20 cellular contexts compared by ENCODE assay signal in genomic region chr1:243719476-243719875, GRCh38.
DNase-seq lines count a peak whose midpoint lies in the region; ATAC-seq and TF ChIP-seq lines count a peak whose summit lies in the region.
"Had no signal": no experiment of that assay in that cellular context is flagged by ENCODE, and none has a peak within 500 bp of the region (broad histone marks: within the 10 kb centered on the region; RNA-seq: fewer than 3 reads in every experiment).

No MANE protein-coding gene starts in this region.

- H3K27me3 Mint-ChIP-seq in brain = no peaks in the 10 kb centered on the region
- H3K27me3 Mint-ChIP-seq: activated naive CD4-positive, alpha-beta T cell treated with anti-CD3 and anti-CD28 coated beads, Interleukin-2, amount 50 U/mL, for 24 hours had no signal

- no peak for TF ChIP-seq EP300 in tibial nerve (IDR thresholded peaks at IDR 0.05)

- H3K4me1 Mint-ChIP-seq in brain = peaks cover 71% of the 10 kb centered on the region

- ATAC-seq in HG03354 (IDR thresholded peaks at IDR 0.05; ENCODE audit: poor library complexity, severe bottlenecking, unreplicated experiment) = no peak
- ATAC-seq: activated T-cell treated with anti-CD3 and anti-CD28 coated beads, Interleukin-2, amount 50 U/mL, for 72 hours; heart right ventricle; K562; left lung had no signal

- H3K79me2 ChIP-seq in mesendoderm (ENCODE audit: control insufficient read depth, insufficient read depth, low read length) = no peaks in the 10 kb centered on the region

- no peak overlapping the region for H4K8ac ChIP-seq in mesendoderm (ENCODE audit: low read depth, low read length)

- H3K27ac Mint-ChIP-seq in brain = peak overlapping the region in 4 of 5 experiments; percentile 18 to 70 (median 46)
- H3K27ac Mint-ChIP-seq: activated naive CD4-positive, alpha-beta T cell treated with anti-CD3 and anti-CD28 coated beads, Interleukin-2, amount 50 U/mL, for 24 hours; activated T-cell treated with anti-CD3 and anti-CD28 coated beads, Interleukin-2, amount 50 U/mL, for 72 hours had no signal

- H3K36me3 Mint-ChIP-seq in brain = peaks cover 18% of the 10 kb centered on the region

- no peak overlapping the region for H3K4me2 ChIP-seq in mesendoderm (ENCODE audit: low read length)

- no peak for TF ChIP-seq CTCF in brain (conservative IDR thresholded peaks at IDR 0.05)
- no peak for TF ChIP-seq CTCF in tibial nerve (IDR thresholded peaks at IDR 0.05)
- TF ChIP-seq CTCF in GM20000 (IDR thresholded peaks at IDR 0.05; ENCODE audit: extremely low read depth, missing control alignments) = no peak

- H3K4ac ChIP-seq in mesendoderm (ENCODE audit: low read depth, low read length) = peak overlapping the region; percentile 86

- whole genome bisulfite sequencing in HUES64 = 94% methylated on average over 2 of the region's 2 CpGs
- WGBS in mesendoderm (ENCODE audit: extremely low coverage, insufficient coverage, low lambda C conversion rate) = no CpG with 5 or more reads among the region's 2 CpGs
- 96% methylated on average over 2 of the region's 2 CpGs for WGBS in tibial nerve, 2 donors

- H3K36me3 ChIP-seq in HUES64 (ENCODE audit: insufficient read depth, low read length) (no peaks in the 10 kb centered on the region), mesendoderm (ENCODE audit: control insufficient read depth, insufficient read depth, low read length) (no peaks in the 10 kb centered on the region), tibial nerve (no peaks in the 10 kb centered on the region)
- H3K36me3 ChIP-seq: heart right ventricle, left lung, uterus had no signal

- H3K4me3 ChIP-seq in HUES64 (ENCODE audit: low read length) (no peak overlapping the region), mesendoderm (ENCODE audit: low read length) (no peak overlapping the region), tibial nerve (no peak overlapping the region)
- H3K4me3 ChIP-seq: heart right ventricle, K562, left lung, uterus had no signal

- H3K79me1 ChIP-seq in mesendoderm (ENCODE audit: low read length) = peaks cover 2% of the 10 kb centered on the region

- peaks cover 0 to 6% (median 4%) of the 10 kb centered on the region in 5 experiments for H3K9me3 Mint-ChIP-seq in brain
- H3K9me3 Mint-ChIP-seq: activated naive CD4-positive, alpha-beta T cell treated with anti-CD3 and anti-CD28 coated beads, Interleukin-2, amount 50 U/mL, for 24 hours; activated T-cell treated with anti-CD3 and anti-CD28 coated beads, Interleukin-2, amount 50 U/mL, for 72 hours had no signal

- TF ChIP-seq POLR2A in tibial nerve (IDR thresholded peaks at IDR 0.05) = no peak

- peak overlapping the region; percentile 36 for H3K56ac ChIP-seq in mesendoderm (ENCODE audit: low read length)

- H3K23ac ChIP-seq in mesendoderm (ENCODE audit: low read length) = peak overlapping the region; percentile 1

- H2BK15ac ChIP-seq in mesendoderm (replicated peaks; ENCODE audit: low read depth) = no peak overlapping the region

- H3K4me3 Mint-ChIP-seq in brain = no peak overlapping the region
- H3K4me3 Mint-ChIP-seq: activated naive CD4-positive, alpha-beta T cell treated with anti-CD3 and anti-CD28 coated beads, Interleukin-2, amount 50 U/mL, for 24 hours; activated T-cell treated with anti-CD3 and anti-CD28 coated beads, Interleukin-2, amount 50 U/mL, for 72 hours had no signal

- H4K5ac ChIP-seq in mesendoderm (ENCODE audit: low read length) = no peak overlapping the region

- H3K9ac ChIP-seq in HUES64 (ENCODE audit: low read depth, low read length) (no peak overlapping the region), mesendoderm (ENCODE audit: low read length) (no peak overlapping the region)

- peak overlapping the region; percentile 61 for H2BK5ac ChIP-seq in mesendoderm (ENCODE audit: low read length)

- DNase-seq in A172 (ENCODE audit: low spot score) (peak; percentile 41), mesendoderm (no peak), tibial nerve (ENCODE audit: low spot score in 2 of 2) (no peak), GM20000 (ENCODE audit: low spot score) (no peak), NCI-H128 (lab: John Stamatoyannopoulos, UW; ENCODE audit: unreplicated experiment) (no peak)
- DNase-seq: activated CD4-positive, alpha-beta T cell treated with anti-CD3 and anti-CD28 coated beads for 1 hour; activated T-cell treated with anti-CD3 and anti-CD28 coated beads, Interleukin-2, amount 50 U/mL, for 72 hours; GDM1; heart right ventricle; left lung; NCI-H1694; NCI-H748 treated with DMSO at 0.1 percent for 48 hours; uterus had no signal

- H3K27me3 ChIP-seq in HUES64 (ENCODE audit: insufficient read depth, low read length) (no peaks in the 10 kb centered on the region), mesendoderm (ENCODE audit: insufficient read depth, low read length, poor library complexity) (no peaks in the 10 kb centered on the region), tibial nerve (no peaks in the 10 kb centered on the region)
- H3K27me3 ChIP-seq: heart right ventricle, left lung, uterus had no signal

- H3K4me1 ChIP-seq in HUES64 (ENCODE audit: insufficient read depth, low read length) (peaks cover 30% of the 10 kb centered on the region), mesendoderm (ENCODE audit: control insufficient read depth, low read depth, low read length) (peaks cover 3% of the 10 kb centered on the region), tibial nerve (peaks cover 0 to 52% (median 3%) of the 10 kb centered on the region in 4 donors)

- H2BK120ac ChIP-seq in mesendoderm (ENCODE audit: low read depth, low read length) = no peak overlapping the region

- H3K18ac ChIP-seq in mesendoderm (ENCODE audit: low read length) = peak overlapping the region; percentile 33

- no peaks in the 10 kb centered on the region for H3K9me3 ChIP-seq in HUES64 (ENCODE audit: insufficient read depth, low read depth, low read length)
- no peaks in the 10 kb centered on the region for H3K9me3 ChIP-seq in tibial nerve
- H3K9me3 ChIP-seq: heart right ventricle, left lung, uterus had no signal

- H3K27ac ChIP-seq in HUES64 (ENCODE audit: low read depth, low read length) (0 out of 2 replicates have a peak overlapping the region, but pooled peaks have one; percentile 7), mesendoderm (ENCODE audit: low read depth, low read length) (peak overlapping the region; percentile 34), tibial nerve (no peak overlapping the region)
- H3K27ac ChIP-seq: C4-2B, heart right ventricle, HL-60, left lung, uterus had no signal

- H2AK5ac ChIP-seq in mesendoderm (ENCODE audit: low read length) = peak overlapping the region; percentile 43

Comparison
In these comparisons a context has a peak if more than half of its experiments do, and no peak if none do; other contexts are left out.
1. H3K27ac ChIP-seq: peak in HUES64 (single experiment) and mesendoderm (single experiment); none in tibial nerve (0 of 4).